23 cellular contexts compared by ENCODE assay signal in the genomic region with DNA sequence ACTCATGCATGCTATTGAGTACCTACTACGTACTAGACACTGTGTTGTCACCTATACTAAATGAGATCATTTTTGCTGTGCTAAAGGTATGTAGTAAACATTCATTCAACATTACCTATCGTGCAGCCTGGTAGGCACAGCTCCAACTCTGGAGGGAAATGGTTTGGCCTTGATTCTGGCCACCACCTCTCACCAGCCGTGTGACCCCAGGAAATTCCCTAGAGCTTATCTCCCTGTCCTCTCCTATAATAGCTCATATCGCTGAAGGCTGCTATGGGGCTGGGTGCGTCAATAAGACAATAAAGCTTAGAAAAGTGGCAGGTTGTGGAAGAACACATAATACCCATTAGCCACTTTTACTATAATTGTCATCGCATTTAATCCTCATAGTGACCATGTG.
"Had no signal": no experiment of that assay in that cellular context is flagged by ENCODE, and none has a peak within 500 bp of the region (broad histone marks: within the 10 kb centered on the region; RNA-seq: fewer than 3 reads in every experiment).

No MANE protein-coding gene starts in this region.

- H3K4me1 ChIP-seq: ascending aorta, Peyer's patch had no signal

- DNase-seq: activated CD4-positive, alpha-beta T cell treated with anti-CD3 and anti-CD28 coated beads for 4 hours; activated CD8-positive, alpha-beta memory T cell treated with anti-CD3 and anti-CD28 coated beads, Interleukin-2, amount 50 U/mL, for 48 hours; activated CD8-positive, alpha-beta T cell treated with anti-CD3 and anti-CD28 coated beads, Interleukin-2, amount 10 ng/mL, durations not matched to agents 7 days and 5 days; activated effector memory CD4-positive, alpha-beta T cell treated with Interleukin-2 at 50 U/mL for 16 hours; activated naive CD4-positive, alpha-beta T cell treated with Interleukin-2 at 50 U/mL for 16 hours; activated naive CD8-positive, alpha-beta T cell treated with anti-CD3 and anti-CD28 coated beads, Interleukin-2, amount 50 U/mL, for 24 hours; activated T-cell treated with anti-CD3 and anti-CD28 coated beads, Interleukin-2, amount 50 U/mL, for 1 hour; amniotic stem cell; KG1; NCI-H1092; NCI-H1417; NCI-H1930; NCI-H2171; NCI-H2227 treated with DMSO at 0.1 percent for 48 hours; NCI-H446 treated with DMSO at 0.1 percent for 48 hours; NCI-H524 treated with DMSO at 0.1 percent for 48 hours; NCI-H748 treated with DMSO at 0.1 percent for 48 hours; Peyer's patch; SHP77 treated with DMSO at 0.1 percent for 48 hours had no signal

- H3K36me3 ChIP-seq: Peyer's patch had no signal

- ATAC-seq: activated CD4-positive, CD25-positive, alpha-beta regulatory T cell treated with anti-CD3 and anti-CD28 coated beads, Interleukin-2, amount 50 U/mL, for 24 hours; activated CD8-positive, alpha-beta T cell treated with anti-CD3 and anti-CD28 coated beads, Interleukin-2, amount 10 ng/mL, durations not matched to agents 7 days and 5 days; activated naive CD4-positive, alpha-beta T cell treated with anti-CD3 and anti-CD28 coated beads, Interleukin-2, amount 50 U/mL, for 72 hours; activated naive CD8-positive, alpha-beta T cell treated with anti-CD3 and anti-CD28 coated beads, Interleukin-2, amount 50 U/mL, for 24 hours had no signal

- H3K9me3 ChIP-seq: ascending aorta, Peyer's patch had no signal

- H3K27ac ChIP-seq: ascending aorta, Peyer's patch, RWPE1 had no signal

- H3K27me3 ChIP-seq: ascending aorta, Peyer's patch had no signal

- H3K4me3 ChIP-seq: ascending aorta, Peyer's patch had no signal
